In genomic region chr6:13667655-13668054, GRCh38 we compare ENCODE assay signal across 24 cellular contexts. TPM values are rescaled to one million over a fixed set of nuclear protein-coding genes. Genes with fewer than 3 reads are reported as not detected.
DNase-seq lines count a peak whose midpoint lies in the region; ATAC-seq and TF ChIP-seq lines count a peak whose summit lies in the region.
"Had no signal": no experiment of that assay in that cellular context is flagged by ENCODE, and none has a peak within 500 bp of the region (broad histone marks: within the 10 kb centered on the region; RNA-seq: fewer than 3 reads in every experiment).

No MANE protein-coding gene starts in this region.

- no peak overlapping the region for H3K9ac ChIP-seq in mesenchymal stem cell (ENCODE audit: low read length)
- H3K9ac ChIP-seq: parathyroid adenoma had no signal

- H3K36me3 Mint-ChIP-seq in activated CD4-positive, alpha-beta memory T cell treated with anti-CD3 and anti-CD28 coated beads for 36 hours = peaks cover 5% of the 10 kb centered on the region
- H3K36me3 Mint-ChIP-seq in activated CD4-positive, alpha-beta memory T cell treated with anti-CD3 and anti-CD28 coated beads, Interleukin-2, amount 10 ng/mL, durations not matched to agents 7 days and 5 days (ENCODE audit: low read depth) = peaks cover 32% of the 10 kb centered on the region
- H3K36me3 Mint-ChIP-seq in activated naive CD8-positive, alpha-beta T cell treated with anti-CD3 and anti-CD28 coated beads, Interleukin-2, amount 50 U/mL, for 24 hours (ENCODE audit: low read depth) = peaks cover 12% of the 10 kb centered on the region

- TF ChIP-seq EP300 in esophagus muscularis mucosa (IDR thresholded peaks at IDR 0.05) = no peak

- H2AK5ac ChIP-seq in mesenchymal stem cell (ENCODE audit: low read length, severe bottlenecking) = no peak overlapping the region

- H3K27ac ChIP-seq in HEK293 (ENCODE audit: extremely low read depth, low read depth, low read length) (no peak overlapping the region), mesenchymal stem cell (ENCODE audit: low read length, poor library complexity, severe bottlenecking) (no peak overlapping the region), esophagus muscularis mucosa (replicated peaks in 1 of 4) (no peak overlapping the region)
- H3K27ac ChIP-seq: C4-2B, colonic mucosa, HL-60, parathyroid adenoma, Peyer's patch, upper lobe of right lung had no signal

- DNase-seq in activated CD4-positive, alpha-beta memory T cell treated with anti-CD3 and anti-CD28 coated beads for 36 hours = no peak
- no peak for DNase-seq in activated CD4-positive, alpha-beta memory T cell treated with anti-CD3 and anti-CD28 coated beads, Interleukin-2, amount 10 ng/mL, durations not matched to agents 7 days and 5 days
- DNase-seq in activated naive CD8-positive, alpha-beta T cell treated with anti-CD3 and anti-CD28 coated beads, Interleukin-2, amount 50 U/mL, for 24 hours = no peak
- DNase-seq in mesenchymal stem cell = no peak
- no peak for DNase-seq in esophagus muscularis mucosa (ENCODE audit: extremely low spot score)
- no peak for DNase-seq in iPS-NIHi11 (ENCODE audit: low spot score)
- no peak for DNase-seq in 8988T
- DNase-seq: activated CD4-positive, CD25-positive, alpha-beta regulatory T cell treated with anti-CD3 and anti-CD28 coated beads, Interleukin-2, amount 50 U/mL, for 72 hours; colonic mucosa; hypothalamus; kidney glomerular epithelial cell; mesendoderm; naive thymus-derived CD8-positive, alpha-beta T cell; NCI-H1048; NCI-H2029; NCI-H345; Peyer's patch; stimulated activated CD4-positive, alpha-beta T cell treated with anti-CD3 and anti-CD28 coated beads, Interleukin-1b, Interleukin-23, amount 100 ng/mL, for 48 hours; upper lobe of right lung had no signal

- H3K9me3 ChIP-seq in HEK293 (ENCODE audit: control insufficient read depth, insufficient read depth, low read depth, low read length) (no peaks in the 10 kb centered on the region), mesenchymal stem cell (ENCODE audit: control insufficient read depth, low read length) (no peaks in the 10 kb centered on the region), esophagus muscularis mucosa (no peaks in the 10 kb centered on the region)
- H3K9me3 ChIP-seq: colonic mucosa, Peyer's patch, upper lobe of right lung had no signal

- no CpG with 5 or more reads among the region's 2 CpGs for WGBS in mesenchymal stem cell
- 93% methylated on average over 2 of the region's 2 CpGs for WGBS in esophagus muscularis mucosa

- no peak overlapping the region for H3K23ac ChIP-seq in mesenchymal stem cell (ENCODE audit: low read length in 2 of 2)

- no peaks in the 10 kb centered on the region for H3K9me3 Mint-ChIP-seq in activated CD4-positive, alpha-beta memory T cell treated with anti-CD3 and anti-CD28 coated beads for 36 hours
- peaks cover 2% of the 10 kb centered on the region for H3K9me3 Mint-ChIP-seq in activated CD4-positive, alpha-beta memory T cell treated with anti-CD3 and anti-CD28 coated beads, Interleukin-2, amount 10 ng/mL, durations not matched to agents 7 days and 5 days
- H3K9me3 Mint-ChIP-seq in activated naive CD8-positive, alpha-beta T cell treated with anti-CD3 and anti-CD28 coated beads, Interleukin-2, amount 50 U/mL, for 24 hours = no peaks in the 10 kb centered on the region

- no peak overlapping the region for H2AFZ ChIP-seq in mesenchymal stem cell (ENCODE audit: low read depth, low read length)
- H2AFZ ChIP-seq: parathyroid adenoma had no signal

- H3K4me3 Mint-ChIP-seq in activated CD4-positive, alpha-beta memory T cell treated with anti-CD3 and anti-CD28 coated beads for 36 hours = no peak overlapping the region
- no peak overlapping the region for H3K4me3 Mint-ChIP-seq in activated CD4-positive, alpha-beta memory T cell treated with anti-CD3 and anti-CD28 coated beads, Interleukin-2, amount 10 ng/mL, durations not matched to agents 7 days and 5 days
- no peak overlapping the region for H3K4me3 Mint-ChIP-seq in activated naive CD8-positive, alpha-beta T cell treated with anti-CD3 and anti-CD28 coated beads, Interleukin-2, amount 50 U/mL, for 24 hours

- peak overlapping the region; percentile 44 for H2BK5ac ChIP-seq in mesenchymal stem cell (ENCODE audit: low read depth, low read length, poor library complexity, severe bottlenecking)

- H3K36me3 ChIP-seq in HEK293 (ENCODE audit: control insufficient read depth in 2 of 2, insufficient read depth in 1 of 2, low read length in 2 of 2) = no peaks in the 10 kb centered on the region
- H3K36me3 ChIP-seq in mesenchymal stem cell (ENCODE audit: control insufficient read depth in 1 of 2, insufficient read depth in 2 of 2, low read depth in 1 of 2, low read length in 2 of 2) = no peaks in the 10 kb centered on the region
- no peaks in the 10 kb centered on the region for H3K36me3 ChIP-seq in esophagus muscularis mucosa
- H3K36me3 ChIP-seq: colonic mucosa, Peyer's patch, upper lobe of right lung had no signal

- no peak overlapping the region for H3K18ac ChIP-seq in mesenchymal stem cell (ENCODE audit: low read depth in 1 of 2, low read length in 2 of 2)

- H3K14ac ChIP-seq in mesenchymal stem cell (ENCODE audit: low read length in 2 of 2) = no peak overlapping the region

- H3K27ac Mint-ChIP-seq in activated CD4-positive, alpha-beta memory T cell treated with anti-CD3 and anti-CD28 coated beads for 36 hours = peak overlapping the region; percentile 68
- no peak overlapping the region for H3K27ac Mint-ChIP-seq in activated CD4-positive, alpha-beta memory T cell treated with anti-CD3 and anti-CD28 coated beads, Interleukin-2, amount 10 ng/mL, durations not matched to agents 7 days and 5 days
- peak overlapping the region; percentile 80 for H3K27ac Mint-ChIP-seq in activated naive CD8-positive, alpha-beta T cell treated with anti-CD3 and anti-CD28 coated beads, Interleukin-2, amount 50 U/mL, for 24 hours
- H3K27ac Mint-ChIP-seq: IgD-negative memory B cell had no signal

- no peak overlapping the region for H2BK12ac ChIP-seq in mesenchymal stem cell (ENCODE audit: low read length in 2 of 2)

- POLR2A ChIA-PET in activated CD4-positive, alpha-beta memory T cell treated with anti-CD3 and anti-CD28 coated beads for 36 hours (lab: Charles Lee) = no interaction called here
- POLR2A ChIA-PET in activated CD4-positive, alpha-beta memory T cell treated with anti-CD3 and anti-CD28 coated beads, Interleukin-2, amount 10 ng/mL, durations not matched to agents 7 days and 5 days (lab: Charles Lee) = no interaction called here
- POLR2A ChIA-PET in HEK293 (lab: Yijun Ruan, JAX) = no interaction called here

- H3K4me1 Mint-ChIP-seq in activated CD4-positive, alpha-beta memory T cell treated with anti-CD3 and anti-CD28 coated beads for 36 hours (ENCODE audit: low read depth) = peaks cover 85% of the 10 kb centered on the region
- peaks cover 62% of the 10 kb centered on the region for H3K4me1 Mint-ChIP-seq in activated CD4-positive, alpha-beta memory T cell treated with anti-CD3 and anti-CD28 coated beads, Interleukin-2, amount 10 ng/mL, durations not matched to agents 7 days and 5 days
- peaks cover 90% of the 10 kb centered on the region for H3K4me1 Mint-ChIP-seq in activated naive CD8-positive, alpha-beta T cell treated with anti-CD3 and anti-CD28 coated beads, Interleukin-2, amount 50 U/mL, for 24 hours

- H4K8ac ChIP-seq in mesenchymal stem cell (ENCODE audit: low read length) = no peak overlapping the region

- no peak overlapping the region for H3K4me2 ChIP-seq in mesenchymal stem cell (ENCODE audit: low read length, poor library complexity, severe bottlenecking)

- no peak overlapping the region for H4K91ac ChIP-seq in mesenchymal stem cell (ENCODE audit: low read length)

- peaks cover 31% of the 10 kb centered on the region for H3K4me1 ChIP-seq in HEK293 (ENCODE audit: control insufficient read depth, insufficient read depth, low read length)
- no peaks in the 10 kb centered on the region for H3K4me1 ChIP-seq in mesenchymal stem cell (ENCODE audit: control insufficient read depth, insufficient read depth, low read depth, low read length)
- peaks cover 0 to 42% (median 24%) of the 10 kb centered on the region in 4 donors for H3K4me1 ChIP-seq in esophagus muscularis mucosa
- H3K4me1 ChIP-seq: colonic mucosa, parathyroid adenoma, Peyer's patch had no signal

- no peak overlapping the region for H2BK15ac ChIP-seq in mesenchymal stem cell (ENCODE audit: low read depth, poor library complexity, severe bottlenecking)

- H3K27me3 ChIP-seq in mesenchymal stem cell (ENCODE audit: control insufficient read depth in 1 of 2, insufficient read depth in 1 of 2, low read length in 2 of 2) (no peaks in the 10 kb centered on the region), esophagus muscularis mucosa (no peaks in the 10 kb centered on the region)
- H3K27me3 ChIP-seq: colonic mucosa, Peyer's patch, upper lobe of right lung had no signal

- no peak for TF ChIP-seq POLR2A in esophagus muscularis mucosa (IDR thresholded peaks at IDR 0.05; ENCODE audit: low read depth)

- CTCF ChIA-PET in activated CD4-positive, alpha-beta memory T cell treated with anti-CD3 and anti-CD28 coated beads for 36 hours (lab: Charles Lee) = interaction anchor here (0.9 kb wide), 1 partner anchor 52 kb away, joined by 3 read pairs; the partner anchor contains the start of gene NOL7
- CTCF ChIA-PET in activated CD4-positive, alpha-beta memory T cell treated with anti-CD3 and anti-CD28 coated beads, Interleukin-2, amount 10 ng/mL, durations not matched to agents 7 days and 5 days (lab: Charles Lee) = interaction anchor here (0.6 kb wide), 1 partner anchor 13 kb away, joined by 3 read pairs; no protein-coding TSS in a partner anchor
- CTCF ChIA-PET in HEK293 (lab: Yijun Ruan, JAX) = no interaction called here

- H2BK120ac ChIP-seq in mesenchymal stem cell (ENCODE audit: low read depth, low read length) = no peak overlapping the region

- peaks cover 5% of the 10 kb centered on the region for H3K79me1 ChIP-seq in mesenchymal stem cell (replicated peaks; ENCODE audit: low read length, poor library complexity, severe bottlenecking)

- no peak for ATAC-seq in activated naive CD8-positive, alpha-beta T cell treated with anti-CD3 and anti-CD28 coated beads, Interleukin-2, amount 50 U/mL, for 24 hours
- ATAC-seq: naive thymus-derived CD8-positive, alpha-beta T cell; upper lobe of right lung had no signal

- H3K4ac ChIP-seq in mesenchymal stem cell (ENCODE audit: low read depth in 1 of 2, low read length in 2 of 2) = no peak overlapping the region

- intact Hi-C loops in activated CD4-positive, alpha-beta memory T cell treated with anti-CD3 and anti-CD28 coated beads for 36 hours (cut with micrococcal nuclease) = loop anchor here (2.0 kb wide), 2 partner anchors 15 to 41 kb away; no protein-coding TSS in a partner anchor
- intact Hi-C loops in esophagus muscularis mucosa (cut with DNase I) = no loop called here

- H3K4me3 ChIP-seq in HEK293 (ENCODE audit: low read depth, low read length) = no peak overlapping the region
- H3K4me3 ChIP-seq in mesenchymal stem cell (ENCODE audit: insufficient read depth in 1 of 2, low read depth in 1 of 2, low read length in 2 of 2) = no peak overlapping the region
- H3K4me3 ChIP-seq in esophagus muscularis mucosa = no peak overlapping the region
- H3K4me3 ChIP-seq: colonic mucosa, Peyer's patch, upper lobe of right lung had no signal

- no peak for TF ChIP-seq CTCF in HEK293 (tag by site-specific recombination; IDR thresholded peaks at IDR 0.05)
- no peak for TF ChIP-seq CTCF in esophagus muscularis mucosa (IDR thresholded peaks at IDR 0.05)

- no peaks in the 10 kb centered on the region for H3K27me3 Mint-ChIP-seq in activated CD4-positive, alpha-beta memory T cell treated with anti-CD3 and anti-CD28 coated beads for 36 hours
- H3K27me3 Mint-ChIP-seq in activated CD4-positive, alpha-beta memory T cell treated with anti-CD3 and anti-CD28 coated beads, Interleukin-2, amount 10 ng/mL, durations not matched to agents 7 days and 5 days = no peaks in the 10 kb centered on the region
- H3K27me3 Mint-ChIP-seq in activated naive CD8-positive, alpha-beta T cell treated with anti-CD3 and anti-CD28 coated beads, Interleukin-2, amount 50 U/mL, for 24 hours = no peaks in the 10 kb centered on the region
- H3K27me3 Mint-ChIP-seq: IgD-negative memory B cell; naive thymus-derived CD8-positive, alpha-beta T cell had no signal

RNA-seq across cellular contexts. Expression of gene RANBP9, which starts 44.0 kb away (rescaled TPM):
- 10 to 100 TPM; 63.7 to 66.2 TPM for total RNA-seq in activated CD4-positive, alpha-beta memory T cell treated with anti-CD3 and anti-CD28 coated beads for 36 hours
- 10 to 100 TPM; 66.8 to 69.1 TPM for total RNA-seq in activated CD4-positive, alpha-beta memory T cell treated with anti-CD3 and anti-CD28 coated beads, Interleukin-2, amount 10 ng/mL, durations not matched to agents 7 days and 5 days
- polyA plus RNA-seq in mesenchymal stem cell (2013, experiment 1 of 2) = 26.2 TPM
- 27.2 TPM for polyA plus RNA-seq in mesenchymal stem cell (2013, experiment 2 of 2)
- 10 to 100 TPM; 29.3 to 57.1 (median 42.4) TPM for total RNA-seq in esophagus muscularis mucosa

RNA-seq across cellular contexts. Expression of gene NOL7, which starts 52.5 kb away (rescaled TPM):
- total RNA-seq in activated CD4-positive, alpha-beta memory T cell treated with anti-CD3 and anti-CD28 coated beads for 36 hours = 10 to 100 TPM; 88.0 to 94.9 TPM
- total RNA-seq in activated CD4-positive, alpha-beta memory T cell treated with anti-CD3 and anti-CD28 coated beads, Interleukin-2, amount 10 ng/mL, durations not matched to agents 7 days and 5 days = 10 to 100 TPM; 54.0 to 57.8 TPM
- polyA plus RNA-seq in mesenchymal stem cell (2013, experiment 1 of 2) = 110 TPM
- polyA plus RNA-seq in mesenchymal stem cell (2013, experiment 2 of 2) = 108 TPM
- total RNA-seq in esophagus muscularis mucosa = 10 to 100 TPM; 67.3 to 97.2 (median 74.8) TPM
